ENCODE assay signal across 8 cellular contexts in genomic region chr22:23773247-23774113, GRCh38. TPM values are rescaled to one million over a fixed set of nuclear protein-coding genes. Genes with fewer than 3 reads are reported as not detected.
DNase-seq lines count a peak whose midpoint lies in the region; ATAC-seq lines count a peak whose summit lies in the region.

No MANE protein-coding gene starts in this region.

- POLR2A ChIA-PET in activated CD8-positive, alpha-beta T cell treated with anti-CD3 and anti-CD28 coated beads, Interleukin-2, amount 10 ng/mL, durations not matched to agents 7 days and 5 days (lab: Charles Lee): interaction anchor here (2.5 kb wide), 1 partner anchor 13 kb away, joined by 18 read pairs; the partner anchor contains the start of gene SMARCB1

- H3K27me3 Mint-ChIP-seq in activated CD8-positive, alpha-beta T cell treated with anti-CD3 and anti-CD28 coated beads, Interleukin-2, amount 10 ng/mL, durations not matched to agents 7 days and 5 days (ENCODE audit: low read depth): peaks cover 8% of the 10 kb centered on the region
- no peaks in the 10 kb centered on the region for H3K27me3 Mint-ChIP-seq in stimulated activated naive B cell treated with anti-CD40 and anti-IgM and Interleukin-4, amounts not matched to agents 10 μg/mL and 1 μg/mL and 100 μg/mL, for 72 hours

- H3K27ac Mint-ChIP-seq in activated CD8-positive, alpha-beta T cell treated with anti-CD3 and anti-CD28 coated beads, Interleukin-2, amount 10 ng/mL, durations not matched to agents 7 days and 5 days: no peak overlapping the region
- peak overlapping the region; percentile 79 for H3K27ac Mint-ChIP-seq in stimulated activated naive B cell treated with anti-CD40 and anti-IgM and Interleukin-4, amounts not matched to agents 10 μg/mL and 1 μg/mL and 100 μg/mL, for 72 hours

- no peaks in the 10 kb centered on the region for H3K9me3 Mint-ChIP-seq in activated CD8-positive, alpha-beta T cell treated with anti-CD3 and anti-CD28 coated beads, Interleukin-2, amount 10 ng/mL, durations not matched to agents 7 days and 5 days (ENCODE audit: insufficient read depth)
- H3K9me3 Mint-ChIP-seq in stimulated activated naive B cell treated with anti-CD40 and anti-IgM and Interleukin-4, amounts not matched to agents 10 μg/mL and 1 μg/mL and 100 μg/mL, for 72 hours: no peaks in the 10 kb centered on the region

- peak overlapping the region; percentile 54 for H3K4me3 Mint-ChIP-seq in activated CD8-positive, alpha-beta T cell treated with anti-CD3 and anti-CD28 coated beads, Interleukin-2, amount 10 ng/mL, durations not matched to agents 7 days and 5 days
- peak overlapping the region; percentile 81 to 82 for H3K4me3 Mint-ChIP-seq in stimulated activated naive B cell treated with anti-CD40 and anti-IgM and Interleukin-4, amounts not matched to agents 10 μg/mL and 1 μg/mL and 100 μg/mL, for 72 hours

- peak overlapping the region; percentile 33 for H3K4me3 ChIP-seq in iPS-11a (ENCODE audit: low read depth, low read length)

- DNase-seq in NCI-H1436 (lab: John Stamatoyannopoulos, UW): peak; percentile 25
- no peak for DNase-seq in NCI-H1436 treated with DMSO at 0.1 percent for 48 hours (lab: John Stamatoyannopoulos, UW)
- no peak for DNase-seq in activated CD8-positive, alpha-beta T cell treated with anti-CD3 and anti-CD28 coated beads, Interleukin-2, amount 10 ng/mL, durations not matched to agents 7 days and 5 days
- DNase-seq in stimulated activated naive B cell treated with anti-CD40 and anti-IgM and Interleukin-4, amounts not matched to agents 10 μg/mL and 1 μg/mL and 100 μg/mL, for 72 hours: no peak
- no peak for DNase-seq in NOMO-1 treated with dmso at 0.1 percent for 144 hours (lab: John Stamatoyannopoulos, UW; ENCODE audit: unreplicated experiment)
- DNase-seq in NCI-H1048 (lab: John Stamatoyannopoulos, UW): no peak
- no peak for DNase-seq in activated CD4-positive, alpha-beta T cell treated with anti-CD3 and anti-CD28 coated beads for 48 hours

- CTCF ChIA-PET in activated CD8-positive, alpha-beta T cell treated with anti-CD3 and anti-CD28 coated beads, Interleukin-2, amount 10 ng/mL, durations not matched to agents 7 days and 5 days (lab: Charles Lee): interaction anchor here (1.8 to 2.4 kb wide), 2 partner anchors 76 kb away, joined by 6 to 16 read pairs; no protein-coding TSS in a partner anchor

- peaks cover 22% of the 10 kb centered on the region for H3K4me1 Mint-ChIP-seq in activated CD8-positive, alpha-beta T cell treated with anti-CD3 and anti-CD28 coated beads, Interleukin-2, amount 10 ng/mL, durations not matched to agents 7 days and 5 days (ENCODE audit: low read depth)
- H3K4me1 Mint-ChIP-seq in stimulated activated naive B cell treated with anti-CD40 and anti-IgM and Interleukin-4, amounts not matched to agents 10 μg/mL and 1 μg/mL and 100 μg/mL, for 72 hours: peaks cover 31 to 58% of the 10 kb centered on the region in 2 donors

- no peaks in the 10 kb centered on the region for H3K36me3 Mint-ChIP-seq in activated CD8-positive, alpha-beta T cell treated with anti-CD3 and anti-CD28 coated beads, Interleukin-2, amount 10 ng/mL, durations not matched to agents 7 days and 5 days (ENCODE audit: low read depth)
- no peaks in the 10 kb centered on the region for H3K36me3 Mint-ChIP-seq in stimulated activated naive B cell treated with anti-CD40 and anti-IgM and Interleukin-4, amounts not matched to agents 10 μg/mL and 1 μg/mL and 100 μg/mL, for 72 hours

- no peak for ATAC-seq in activated CD8-positive, alpha-beta T cell treated with anti-CD3 and anti-CD28 coated beads, Interleukin-2, amount 10 ng/mL, durations not matched to agents 7 days and 5 days
- no peak for ATAC-seq in stimulated activated naive B cell treated with anti-CD40 and anti-IgM and Interleukin-4, amounts not matched to agents 10 μg/mL and 1 μg/mL and 100 μg/mL, for 72 hours (replicated peaks)

RNA-seq across cellular contexts. Expression of gene MMP11, which starts 0.8 kb away (rescaled TPM):
- total RNA-seq in activated CD8-positive, alpha-beta T cell treated with anti-CD3 and anti-CD28 coated beads, Interleukin-2, amount 10 ng/mL, durations not matched to agents 7 days and 5 days: under 1 TPM; 0.42 to 0.55 TPM

RNA-seq across cellular contexts. Expression of gene CHCHD10, which starts 5.7 kb away (rescaled TPM):
- total RNA-seq in activated CD8-positive, alpha-beta T cell treated with anti-CD3 and anti-CD28 coated beads, Interleukin-2, amount 10 ng/mL, durations not matched to agents 7 days and 5 days: 100 to 1,000 TPM; 134 to 140 TPM

RNA-seq across cellular contexts. Expression of gene C22orf15, which starts 10.7 kb away (rescaled TPM):
- total RNA-seq in activated CD8-positive, alpha-beta T cell treated with anti-CD3 and anti-CD28 coated beads, Interleukin-2, amount 10 ng/mL, durations not matched to agents 7 days and 5 days: 1 to 10 TPM in 1 of 2 experiments, under 1 TPM in 1; 0.81 to 1.4 TPM

RNA-seq across cellular contexts. Expression of gene SMARCB1, which starts 13.3 kb away (rescaled TPM):
- 100 to 1,000 TPM; 112 to 113 TPM for total RNA-seq in activated CD8-positive, alpha-beta T cell treated with anti-CD3 and anti-CD28 coated beads, Interleukin-2, amount 10 ng/mL, durations not matched to agents 7 days and 5 days

RNA-seq across cellular contexts. Expression of gene VPREB3, which starts 19.3 kb away (rescaled TPM):
- total RNA-seq in activated CD8-positive, alpha-beta T cell treated with anti-CD3 and anti-CD28 coated beads, Interleukin-2, amount 10 ng/mL, durations not matched to agents 7 days and 5 days: not detected
